Comparison of ENCODE assay signal across 22 cellular contexts in genomic region chr22:47996446-47996857, GRCh38.
DNase-seq lines count a peak whose midpoint lies in the region; ATAC-seq and TF ChIP-seq lines count a peak whose summit lies in the region.
"Had no signal": no experiment of that assay in that cellular context is flagged by ENCODE, and none has a peak within 500 bp of the region (broad histone marks: within the 10 kb centered on the region; RNA-seq: fewer than 3 reads in every experiment).

No MANE protein-coding gene starts in this region.

- H3K9me3 ChIP-seq in mucosa of descending colon = no peaks in the 10 kb centered on the region
- H3K9me3 ChIP-seq in SK-N-SH = no peaks in the 10 kb centered on the region
- H3K9me3 ChIP-seq: prostate gland, SJSA1 had no signal

- DNase-seq in NCI-H510A (lab: John Stamatoyannopoulos, UW) = peak; percentile 52
- peak; percentile 16 to 57 (median 46) for DNase-seq in mucosa of descending colon
- DNase-seq in cerebellar nuclear complex (lab: John Stamatoyannopoulos, UW) = no peak
- no peak for DNase-seq in NCI-H748 treated with DMSO at 0.1 percent for 48 hours (lab: John Stamatoyannopoulos, UW)
- no peak for DNase-seq in SK-N-SH
- no peak for DNase-seq in SW480 (ENCODE audit: low spot score)
- DNase-seq: activated naive CD4-positive, alpha-beta T cell treated with Interleukin-2 at 50 U/mL for 16 hours; activated T-cell treated with anti-CD3 and anti-CD28 coated beads, Interleukin-2, amount 50 U/mL, for 24 hours; aorta; caudate nucleus; CD4-positive, alpha-beta T cell; foreskin fibroblast; NCI-H1417; NCI-H69 had no signal

- no peak overlapping the region for H3K4me2 ChIP-seq in SK-N-SH
- H3K4me2 ChIP-seq: GM23338 had no signal

- TF ChIP-seq CTCF in mucosa of descending colon (IDR thresholded peaks at IDR 0.05) = no peak
- TF ChIP-seq CTCF in SK-N-SH (IDR thresholded peaks at IDR 0.05) = no peak

- intact Hi-C loops in mucosa of descending colon (cut with DNase I, micrococcal nuclease) = no loop called here

- no peak overlapping the region for H2AFZ ChIP-seq in SK-N-SH (ENCODE audit: low read depth)
- H2AFZ ChIP-seq: GM23338 had no signal

- H3K36me3 ChIP-seq in mucosa of descending colon (ENCODE audit: low read depth) = no peaks in the 10 kb centered on the region
- no peaks in the 10 kb centered on the region for H3K36me3 ChIP-seq in SK-N-SH (replicated peaks in 1 of 2; ENCODE audit: control insufficient read depth in 1 of 2, insufficient read depth in 2 of 2, low read length in 1 of 2)
- H3K36me3 ChIP-seq: prostate gland, SJSA1 had no signal

- no peak for TF ChIP-seq EP300 in SK-N-SH (IDR thresholded peaks at IDR 0.05; ENCODE audit: borderline replicate concordance in 1 of 2, low read depth in 1 of 2, low read length in 1 of 2)

- H4K20me1 ChIP-seq in SK-N-SH (ENCODE audit: insufficient read depth) = no peaks in the 10 kb centered on the region

- no peaks in the 10 kb centered on the region for H3K9me2 ChIP-seq in SK-N-SH

- H3K4me3 ChIP-seq in mucosa of descending colon (no peak overlapping the region), SK-N-SH (ENCODE audit: low read depth in 2 of 2, low read length in 1 of 2) (no peak overlapping the region)
- H3K4me3 ChIP-seq: GM23338, prostate gland, SJSA1 had no signal

- no peak for TF ChIP-seq RAD21 in SK-N-SH (IDR thresholded peaks at IDR 0.05; ENCODE audit: low read length)

- POLR2A ChIA-PET in SK-N-SH (lab: Yijun Ruan, JAX) = no interaction called here

- H3F3A ChIP-seq in SK-N-SH (replicated peaks; ENCODE audit: insufficient read depth) = no peaks in the 10 kb centered on the region

- H3K4me1 ChIP-seq in mucosa of descending colon (ENCODE audit: low read depth) (no peaks in the 10 kb centered on the region), SK-N-SH (ENCODE audit: control insufficient read depth in 1 of 2, insufficient read depth in 2 of 2, low read depth in 1 of 2, low read length in 1 of 2) (no peaks in the 10 kb centered on the region)
- H3K4me1 ChIP-seq: prostate gland, SJSA1 had no signal

- H3K9ac ChIP-seq in SK-N-SH = no peak overlapping the region

- CTCF ChIA-PET in SK-N-SH (lab: Yijun Ruan, JAX) = no interaction called here

- H3K27ac ChIP-seq in SK-N-SH (ENCODE audit: low read depth in 2 of 2, low read length in 1 of 2) = no peak overlapping the region
- H3K27ac ChIP-seq: epithelial cell of prostate, prostate gland, SJSA1 had no signal

- no peaks in the 10 kb centered on the region; the same call in 1 of the 2 replicates for H3K27me3 ChIP-seq in SK-N-SH (ENCODE audit: insufficient read depth)
- H3K27me3 ChIP-seq: SJSA1 had no signal

- no peaks in the 10 kb centered on the region for H3K79me2 ChIP-seq in SK-N-SH (ENCODE audit: insufficient read depth)

- ATAC-seq in GM18498 (IDR thresholded peaks at IDR 0.05; ENCODE audit: unreplicated experiment) (peak; percentile 60), HG02588 (IDR thresholded peaks at IDR 0.05; ENCODE audit: unreplicated experiment) (peak; percentile 77), mucosa of descending colon (peak; percentile 54)
- ATAC-seq: GM23338; Panc1; stimulated activated effector memory CD8-positive, alpha-beta T cell treated with anti-CD3 and anti-CD28 coated beads, Interleukin-12 subunit alpha, Interleukin-12 subunit beta, amount 100 ng/mL, for 72 hours had no signal

- WGBS in SK-N-SH (ENCODE audit: low lambda C conversion rate) = 5% methylated on average over 2 of the region's 8 CpGs

TF ChIP-seq in SK-N-SH, 30 proteins besides CTCF, POLR2A, EP300 and RAD21:
- TF ChIP-seq FOSL2 (IDR thresholded peaks at IDR 0.05; ENCODE audit: borderline replicate concordance, low read depth) (no peak), MEF2A (IDR thresholded peaks at IDR 0.05; ENCODE audit: borderline replicate concordance, low read depth) (no peak), NFIC (IDR thresholded peaks at IDR 0.05; ENCODE audit: borderline replicate concordance) (no peak), TAF1 (IDR thresholded peaks at IDR 0.05; ENCODE audit: borderline replicate concordance, low read depth, low read length) (no peak), RXRA (IDR thresholded peaks at IDR 0.05; ENCODE audit: borderline replicate concordance, low read depth) (no peak), MAX (IDR thresholded peaks at IDR 0.05; ENCODE audit: low read depth) (no peak), TEAD4 (IDR thresholded peaks at IDR 0.05; ENCODE audit: borderline replicate concordance, insufficient read depth) (no peak), PBX3 (IDR thresholded peaks at IDR 0.05) (no peak), GATA2 (CRISPR knock-in tag; IDR thresholded peaks at IDR 0.05) (no peak), JUND (IDR thresholded peaks at IDR 0.05) (no peak), MXI1 (IDR thresholded peaks at IDR 0.05; ENCODE audit: low read depth, low read length) (no peak), NRF1 (IDR thresholded peaks at IDR 0.05; ENCODE audit: low read depth, low read length) (no peak)
- TF ChIP-seq, protein P1, sequence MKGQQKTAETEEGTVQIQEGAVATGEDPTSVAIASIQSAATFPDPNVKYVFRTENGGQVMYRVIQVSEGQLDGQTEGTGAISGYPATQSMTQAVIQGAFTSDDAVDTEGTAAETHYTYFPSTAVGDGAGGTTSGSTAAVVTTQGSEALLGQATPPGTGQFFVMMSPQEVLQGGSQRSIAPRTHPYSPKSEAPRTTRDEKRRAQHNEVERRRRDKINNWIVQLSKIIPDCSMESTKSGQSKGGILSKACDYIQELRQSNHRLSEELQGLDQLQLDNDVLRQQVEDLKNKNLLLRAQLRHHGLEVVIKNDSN (IDR thresholded peaks at IDR 0.05; ENCODE audit: borderline replicate concordance, low read depth) = no peak
- TF ChIP-seq, protein P2, sequence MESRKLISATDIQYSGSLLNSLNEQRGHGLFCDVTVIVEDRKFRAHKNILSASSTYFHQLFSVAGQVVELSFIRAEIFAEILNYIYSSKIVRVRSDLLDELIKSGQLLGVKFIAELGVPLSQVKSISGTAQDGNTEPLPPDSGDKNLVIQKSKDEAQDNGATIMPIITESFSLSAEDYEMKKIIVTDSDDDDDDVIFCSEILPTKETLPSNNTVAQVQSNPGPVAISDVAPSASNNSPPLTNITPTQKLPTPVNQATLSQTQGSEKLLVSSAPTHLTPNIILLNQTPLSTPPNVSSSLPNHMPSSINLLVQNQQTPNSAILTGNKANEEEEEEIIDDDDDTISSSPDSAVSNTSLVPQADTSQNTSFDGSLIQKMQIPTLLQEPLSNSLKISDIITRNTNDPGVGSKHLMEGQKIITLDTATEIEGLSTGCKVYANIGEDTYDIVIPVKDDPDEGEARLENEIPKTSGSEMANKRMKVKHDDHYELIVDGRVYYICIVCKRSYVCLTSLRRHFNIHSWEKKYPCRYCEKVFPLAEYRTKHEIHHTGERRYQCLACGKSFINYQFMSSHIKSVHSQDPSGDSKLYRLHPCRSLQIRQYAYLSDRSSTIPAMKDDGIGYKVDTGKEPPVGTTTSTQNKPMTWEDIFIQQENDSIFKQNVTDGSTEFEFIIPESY (IDR thresholded peaks at IDR 0.05; ENCODE audit: borderline replicate concordance, low read depth) = no peak
- TF ChIP-seq, protein P3, sequence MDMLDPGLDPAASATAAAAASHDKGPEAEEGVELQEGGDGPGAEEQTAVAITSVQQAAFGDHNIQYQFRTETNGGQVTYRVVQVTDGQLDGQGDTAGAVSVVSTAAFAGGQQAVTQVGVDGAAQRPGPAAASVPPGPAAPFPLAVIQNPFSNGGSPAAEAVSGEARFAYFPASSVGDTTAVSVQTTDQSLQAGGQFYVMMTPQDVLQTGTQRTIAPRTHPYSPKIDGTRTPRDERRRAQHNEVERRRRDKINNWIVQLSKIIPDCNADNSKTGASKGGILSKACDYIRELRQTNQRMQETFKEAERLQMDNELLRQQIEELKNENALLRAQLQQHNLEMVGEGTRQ (IDR thresholded peaks at IDR 0.05; ENCODE audit: borderline replicate concordance, low read depth, low read length) = no peak
- TF ChIP-seq, protein P4, sequence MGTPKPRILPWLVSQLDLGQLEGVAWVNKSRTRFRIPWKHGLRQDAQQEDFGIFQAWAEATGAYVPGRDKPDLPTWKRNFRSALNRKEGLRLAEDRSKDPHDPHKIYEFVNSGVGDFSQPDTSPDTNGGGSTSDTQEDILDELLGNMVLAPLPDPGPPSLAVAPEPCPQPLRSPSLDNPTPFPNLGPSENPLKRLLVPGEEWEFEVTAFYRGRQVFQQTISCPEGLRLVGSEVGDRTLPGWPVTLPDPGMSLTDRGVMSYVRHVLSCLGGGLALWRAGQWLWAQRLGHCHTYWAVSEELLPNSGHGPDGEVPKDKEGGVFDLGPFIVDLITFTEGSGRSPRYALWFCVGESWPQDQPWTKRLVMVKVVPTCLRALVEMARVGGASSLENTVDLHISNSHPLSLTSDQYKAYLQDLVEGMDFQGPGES (IDR thresholded peaks at IDR 0.05; ENCODE audit: low read depth, low read length) = no peak

Comparison
In these comparisons a context has a peak if more than half of its experiments do, and no peak if none do; other contexts are left out.
1. DNase-seq: peak in NCI-H510A (single experiment) and mucosa of descending colon (3 of 3); none in cerebellar nuclear complex (0 of 2), NCI-H748 treated with DMSO at 0.1 percent for 48 hours (single experiment), SK-N-SH (single experiment) and SW480 (single experiment).
2. Peak in every context shown above with its lines, with median percentiles within 50 percentile points of each other: ATAC-seq.